Comparison of ENCODE assay signal across 14 cellular contexts in the genomic region with DNA sequence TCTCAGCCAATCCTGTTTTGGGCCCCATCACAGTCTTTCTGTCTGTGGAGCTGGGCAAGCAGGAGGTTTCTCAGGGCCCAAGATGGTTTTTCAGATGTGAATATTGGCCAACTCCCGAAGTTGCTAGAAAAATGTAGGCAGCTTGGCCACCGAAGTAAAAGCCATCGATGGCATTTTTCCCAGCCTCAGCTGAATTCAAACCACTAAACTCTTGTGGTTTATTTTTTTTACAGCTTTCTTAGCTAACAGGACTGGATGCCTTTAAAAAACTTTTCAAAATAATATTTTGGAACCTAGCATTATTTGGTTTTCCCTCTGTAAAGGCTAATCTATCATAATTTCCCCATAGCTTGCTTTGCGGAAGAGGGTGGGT.
A peak's percentile ranks its signal among the peaks of the same experiment; 100 is the strongest.
DNase-seq lines count a peak whose midpoint lies in the region; ATAC-seq and TF ChIP-seq lines count a peak whose summit lies in the region.
"Had no signal": no experiment of that assay in that cellular context is flagged by ENCODE, and none has a peak within 500 bp of the region (broad histone marks: within the 10 kb centered on the region; RNA-seq: fewer than 3 reads in every experiment).

No MANE protein-coding gene starts in this region.

- TF ChIP-seq CTCF in choroid plexus epithelial cell (conservative IDR thresholded peaks at IDR 0.05; ENCODE audit: low read depth, low read length) (no peak), neural progenitor cell (IDR thresholded peaks at IDR 0.05) (no peak), brain microvascular endothelial cell (IDR thresholded peaks at IDR 0.05; ENCODE audit: low read depth, low read length, missing control alignments) (no peak), type B pancreatic cell (conservative IDR thresholded peaks at IDR 0.05) (no peak)

- H3K4me3 Mint-ChIP-seq in neural progenitor cell (peak overlapping the region; percentile 52), type B pancreatic cell (no peak overlapping the region)
- H3K4me3 Mint-ChIP-seq: activated T-cell treated with anti-CD3 and anti-CD28 coated beads, Interleukin-2, amount 50 U/mL, for 4 hours had no signal

- H3K4me1 Mint-ChIP-seq in neural progenitor cell (peaks cover 34% of the 10 kb centered on the region), type B pancreatic cell (ENCODE audit: unreplicated experiment) (peaks cover 30% of the 10 kb centered on the region)

- H3K79me2 ChIP-seq in neural progenitor cell (ENCODE audit: low read depth) = no peaks in the 10 kb centered on the region

- peak overlapping the region; percentile 35 for H3K9ac ChIP-seq in NT2/D1 (ENCODE audit: insufficient read length, low read depth)
- no peak overlapping the region for H3K9ac ChIP-seq in neural progenitor cell

- H3K36me3 Mint-ChIP-seq in neural progenitor cell (no peaks in the 10 kb centered on the region), type B pancreatic cell (no peaks in the 10 kb centered on the region)

- DNase-seq in AG08395 (ENCODE audit: low spot score) (peak; percentile 71), NT2/D1 (ENCODE audit: low read depth, low spot score) (no peak), choroid plexus epithelial cell (ENCODE audit: low read depth) (peak; percentile 54), neural progenitor cell (ENCODE audit: low spot score) (no peak), brain microvascular endothelial cell (no peak), NCI-H748 (lab: John Stamatoyannopoulos, UW; ENCODE audit: unreplicated experiment) (no peak), type B pancreatic cell (ENCODE audit: extremely low spot score, unreplicated experiment) (no peak)
- DNase-seq: ACHN; activated CD4-positive, CD25-positive, alpha-beta regulatory T cell; activated T-cell treated with anti-CD3 and anti-CD28 coated beads, Interleukin-2, amount 50 U/mL, for 4 hours; NCI-H1092; NCI-H526 treated with DMSO at 0.1 percent for 48 hours; SHP77 had no signal

- H3K27me3 Mint-ChIP-seq in neural progenitor cell (ENCODE audit: insufficient read depth, low read depth) (peaks cover 30% of the 10 kb centered on the region), type B pancreatic cell (peaks cover 5% of the 10 kb centered on the region)

- peaks cover 12% of the 10 kb centered on the region for H3K27me3 ChIP-seq in NT2/D1 (ENCODE audit: insufficient read depth, insufficient read length)
- H3K27me3 ChIP-seq in neural progenitor cell = peaks cover 6% of the 10 kb centered on the region
- H3K27me3 ChIP-seq in brain microvascular endothelial cell (replicated peaks) = peaks cover 8% of the 10 kb centered on the region

- no peak overlapping the region for H3K27ac ChIP-seq in neural progenitor cell
- no peak overlapping the region for H3K27ac ChIP-seq in brain microvascular endothelial cell

- H3K36me3 ChIP-seq in NT2/D1 (ENCODE audit: insufficient read depth, insufficient read length, low read length) = peaks cover 3% of the 10 kb centered on the region
- H3K36me3 ChIP-seq in neural progenitor cell = no peaks in the 10 kb centered on the region
- H3K36me3 ChIP-seq in brain microvascular endothelial cell (replicated peaks) = no peaks in the 10 kb centered on the region

- H3F3A ChIP-seq in neural progenitor cell (ENCODE audit: low read depth) = peaks cover 53% of the 10 kb centered on the region

- H4K20me1 ChIP-seq in neural progenitor cell (ENCODE audit: low read depth) = peaks cover 6% of the 10 kb centered on the region

- H3K9me3 ChIP-seq in NT2/D1 (ENCODE audit: insufficient read depth, low read length) (0 out of 2 replicates have a peak, but pooled peaks cover 3% of the 10 kb centered on the region), neural progenitor cell (ENCODE audit: low read depth) (no peaks in the 10 kb centered on the region)

- peak overlapping the region; percentile 9 for H2AFZ ChIP-seq in neural progenitor cell (replicated peaks)

- H3K4me3 ChIP-seq in NT2/D1 (ENCODE audit: insufficient read length, low read depth) = no peak overlapping the region
- H3K4me3 ChIP-seq in choroid plexus epithelial cell (ENCODE audit: low read depth, low read length) = no peak overlapping the region
- no peak overlapping the region for H3K4me3 ChIP-seq in neural progenitor cell
- H3K4me3 ChIP-seq in brain microvascular endothelial cell (ENCODE audit: low read depth, low read length) = no peak overlapping the region

- H3K27ac Mint-ChIP-seq in neural progenitor cell (no peak overlapping the region), type B pancreatic cell (no peak overlapping the region)

- ATAC-seq in GM21381 (IDR thresholded peaks at IDR 0.05; ENCODE audit: unreplicated experiment) = no peak

- peak overlapping the region; percentile 70 for H3K4me2 ChIP-seq in neural progenitor cell

- no peaks in the 10 kb centered on the region for H3K4me1 ChIP-seq in NT2/D1 (ENCODE audit: insufficient read depth, insufficient read length)
- H3K4me1 ChIP-seq in neural progenitor cell = peaks cover 63% of the 10 kb centered on the region

- no peaks in the 10 kb centered on the region for H3K9me3 Mint-ChIP-seq in neural progenitor cell
- H3K9me3 Mint-ChIP-seq in type B pancreatic cell = peaks cover 3% of the 10 kb centered on the region
- H3K9me3 Mint-ChIP-seq: activated T-cell treated with anti-CD3 and anti-CD28 coated beads, Interleukin-2, amount 50 U/mL, for 4 hours had no signal

- in situ Hi-C loops in brain microvascular endothelial cell (cut with HindIII; ENCODE audit: low pct_ligation_motif_present, low sequenced_read_pairs) = no loop called here

Comparison
In these comparisons a context has a peak if more than half of its experiments do, and no peak if none do; other contexts are left out.
1. DNase-seq: peak in AG08395 (single experiment) and choroid plexus epithelial cell (single experiment); none in NT2/D1 (single experiment), neural progenitor cell (single experiment), brain microvascular endothelial cell (single experiment), NCI-H748 (single experiment) and type B pancreatic cell (single experiment).